1 cellular context compared by ENCODE assay signal in the genomic region with DNA sequence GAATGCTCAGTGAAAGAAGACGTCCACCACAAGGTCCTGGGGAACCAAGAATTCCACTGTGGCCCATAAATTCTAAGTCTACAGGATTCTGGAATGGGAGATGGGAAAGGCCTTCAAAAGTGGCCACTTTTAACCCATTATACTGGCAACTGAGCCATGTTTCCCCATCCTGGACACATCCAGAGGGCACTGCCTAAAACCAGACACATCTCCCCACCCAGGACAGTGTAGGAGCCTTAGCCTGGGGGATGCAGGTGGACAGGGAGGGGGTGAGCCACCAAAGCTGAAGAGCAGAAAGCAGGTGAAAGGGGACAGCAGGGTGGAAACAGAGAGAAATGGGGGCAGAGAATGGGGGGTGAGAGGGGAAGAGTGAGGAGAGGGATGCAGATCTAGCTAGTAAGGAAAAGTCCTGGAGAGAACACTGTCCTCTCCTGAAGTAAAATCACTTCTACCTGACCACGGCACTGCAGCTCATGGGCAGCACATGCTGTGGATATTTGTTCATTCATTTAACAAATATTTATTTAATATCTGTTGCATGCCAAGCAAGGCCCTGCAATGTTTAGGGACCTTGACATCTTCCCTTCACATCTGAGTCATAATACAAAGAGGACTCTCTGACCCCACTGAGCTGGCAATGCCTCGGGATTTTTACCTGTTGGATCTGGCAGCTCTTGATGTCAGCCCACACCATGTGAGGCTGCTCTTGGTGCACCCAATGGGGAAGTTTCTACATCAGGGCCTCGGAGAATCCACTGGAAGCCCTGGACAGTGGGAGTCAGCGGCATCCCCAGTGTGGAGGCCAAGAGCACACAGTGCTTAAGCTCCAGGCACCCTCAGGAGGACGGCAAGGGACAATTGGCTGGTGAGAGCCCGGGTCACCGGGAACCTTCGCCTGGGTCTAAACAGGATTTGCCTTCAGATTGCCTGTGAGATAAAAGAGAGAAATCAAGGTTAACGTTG.
TF ChIP-seq lines count a peak whose summit lies in the region.
"Not testable (repeated sequence)": the region's sequence is repeated elsewhere in the genome, so short reads cannot be mapped to it uniquely, and the experiment has no call there.

No MANE protein-coding gene starts in this region.

TF ChIP-seq in HepG2, 621 proteins besides CTCF, POLR2A, EP300 and RAD21 (continued from another document and continues in another):
- TF ChIP-seq, protein P1, sequence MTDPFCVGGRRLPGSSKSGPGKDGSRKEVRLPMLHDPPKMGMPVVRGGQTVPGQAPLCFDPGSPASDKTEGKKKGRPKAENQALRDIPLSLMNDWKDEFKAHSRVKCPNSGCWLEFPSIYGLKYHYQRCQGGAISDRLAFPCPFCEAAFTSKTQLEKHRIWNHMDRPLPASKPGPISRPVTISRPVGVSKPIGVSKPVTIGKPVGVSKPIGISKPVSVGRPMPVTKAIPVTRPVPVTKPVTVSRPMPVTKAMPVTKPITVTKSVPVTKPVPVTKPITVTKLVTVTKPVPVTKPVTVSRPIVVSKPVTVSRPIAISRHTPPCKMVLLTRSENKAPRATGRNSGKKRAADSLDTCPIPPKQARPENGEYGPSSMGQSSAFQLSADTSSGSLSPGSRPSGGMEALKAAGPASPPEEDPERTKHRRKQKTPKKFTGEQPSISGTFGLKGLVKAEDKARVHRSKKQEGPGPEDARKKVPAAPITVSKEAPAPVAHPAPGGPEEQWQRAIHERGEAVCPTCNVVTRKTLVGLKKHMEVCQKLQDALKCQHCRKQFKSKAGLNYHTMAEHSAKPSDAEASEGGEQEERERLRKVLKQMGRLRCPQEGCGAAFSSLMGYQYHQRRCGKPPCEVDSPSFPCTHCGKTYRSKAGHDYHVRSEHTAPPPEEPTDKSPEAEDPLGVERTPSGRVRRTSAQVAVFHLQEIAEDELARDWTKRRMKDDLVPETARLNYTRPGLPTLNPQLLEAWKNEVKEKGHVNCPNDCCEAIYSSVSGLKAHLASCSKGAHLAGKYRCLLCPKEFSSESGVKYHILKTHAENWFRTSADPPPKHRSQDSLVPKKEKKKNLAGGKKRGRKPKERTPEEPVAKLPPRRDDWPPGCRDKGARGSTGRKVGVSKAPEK (CRISPR knock-in tag; IDR thresholded peaks at IDR 0.05; ENCODE audit: borderline replicate concordance), result peak; percentile 33; the same call in 1 of the 2 replicates
- TF ChIP-seq KLF6 (CRISPR knock-in tag; IDR thresholded peaks at IDR 0.05) (peak; percentile 92), ELF1 (CRISPR knock-in tag; IDR thresholded peaks at IDR 0.05) (peak; percentile 58), POGZ (CRISPR knock-in tag; IDR thresholded peaks at IDR 0.05) (0 out of 2 replicates have a peak, but pooled peaks have one; percentile 54), CREB1 (IDR thresholded peaks at IDR 0.05) (0 out of 2 replicates have a peak, but pooled peaks have one; percentile 17), ASH2L (IDR thresholded peaks at IDR 0.05; ENCODE audit: insufficient read length, low read depth, low read length) (peak; percentile 26), MZF1 (CRISPR knock-in tag; IDR thresholded peaks at IDR 0.05; ENCODE audit: borderline replicate concordance) (peak; percentile 33; the same call in 1 of the 2 replicates), ZNF510 (CRISPR knock-in tag; IDR thresholded peaks at IDR 0.05; ENCODE audit: low read depth) (peak; percentile 52; the same call in 1 of the 2 replicates), RXRB (CRISPR knock-in tag; IDR thresholded peaks at IDR 0.05; ENCODE audit: borderline replicate concordance) (peak; percentile 95), ZNF276 (CRISPR knock-in tag; IDR thresholded peaks at IDR 0.05; ENCODE audit: low read depth) (peak; percentile 64; the same call in 1 of the 2 replicates), ZHX1 (CRISPR knock-in tag; IDR thresholded peaks at IDR 0.05; ENCODE audit: low read depth) (peak; percentile 78; the same call in 1 of the 2 replicates), ZNF556 (CRISPR knock-in tag; IDR thresholded peaks at IDR 0.05; ENCODE audit: borderline replicate concordance) (peak; percentile 92), ZFP1 (CRISPR knock-in tag; IDR thresholded peaks at IDR 0.05) (peak; percentile 54; the same call in 1 of the 2 replicates), ZNF580 (CRISPR knock-in tag; IDR thresholded peaks at IDR 0.05; ENCODE audit: borderline replicate concordance, low read depth) (peak; percentile 89; the same call in 1 of the 2 replicates), ZNF430 (CRISPR knock-in tag; IDR thresholded peaks at IDR 0.05) (peak; percentile 96), TBX2 (CRISPR knock-in tag; IDR thresholded peaks at IDR 0.05; ENCODE audit: borderline replicate concordance) (peak; percentile 82), GATAD2A (CRISPR knock-in tag; IDR thresholded peaks at IDR 0.05) (peak; percentile 97), ZNF782 (CRISPR knock-in tag; IDR thresholded peaks at IDR 0.05; ENCODE audit: borderline replicate concordance) (peak; percentile 67; the same call in 1 of the 2 replicates), FOSL2 (CRISPR knock-in tag; IDR thresholded peaks at IDR 0.05) (peak; percentile 99), KDM3A (CRISPR knock-in tag; IDR thresholded peaks at IDR 0.05; ENCODE audit: low read depth) (peak; percentile 71; the same call in 1 of the 2 replicates), ZNF335 (CRISPR knock-in tag; IDR thresholded peaks at IDR 0.05) (peak; percentile 85), ZNF33B (CRISPR knock-in tag; IDR thresholded peaks at IDR 0.05) (0 out of 2 replicates have a peak, but pooled peaks have one; percentile 52), NFE2L2 (IDR thresholded peaks at IDR 0.05; ENCODE audit: low read length) (peak; percentile 28; the same call in 1 of the 2 replicates), ZNF10 (CRISPR knock-in tag; IDR thresholded peaks at IDR 0.05; ENCODE audit: borderline replicate concordance, low read depth) (0 out of 2 replicates have a peak, but pooled peaks have one; percentile 81)
- TF ChIP-seq CREB1 (CRISPR knock-in tag; IDR thresholded peaks at IDR 0.05), result not testable (repeated sequence)
- TF ChIP-seq, protein P2, sequence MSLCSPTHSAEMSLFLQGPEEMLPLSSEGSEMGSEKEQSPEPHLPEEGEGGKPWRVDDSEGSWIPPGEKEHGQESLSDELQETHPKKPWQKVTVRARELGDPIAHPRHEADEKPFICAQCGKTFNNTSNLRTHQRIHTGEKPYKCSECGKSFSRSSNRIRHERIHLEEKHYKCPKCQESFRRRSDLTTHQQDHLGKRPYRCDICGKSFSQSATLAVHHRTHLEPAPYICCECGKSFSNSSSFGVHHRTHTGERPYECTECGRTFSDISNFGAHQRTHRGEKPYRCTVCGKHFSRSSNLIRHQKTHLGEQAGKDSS (CRISPR knock-in tag; IDR thresholded peaks at IDR 0.05; ENCODE audit: borderline replicate concordance, low read depth), result peak; percentile 77; the same call in 1 of the 2 replicates
- TF ChIP-seq, protein P3, sequence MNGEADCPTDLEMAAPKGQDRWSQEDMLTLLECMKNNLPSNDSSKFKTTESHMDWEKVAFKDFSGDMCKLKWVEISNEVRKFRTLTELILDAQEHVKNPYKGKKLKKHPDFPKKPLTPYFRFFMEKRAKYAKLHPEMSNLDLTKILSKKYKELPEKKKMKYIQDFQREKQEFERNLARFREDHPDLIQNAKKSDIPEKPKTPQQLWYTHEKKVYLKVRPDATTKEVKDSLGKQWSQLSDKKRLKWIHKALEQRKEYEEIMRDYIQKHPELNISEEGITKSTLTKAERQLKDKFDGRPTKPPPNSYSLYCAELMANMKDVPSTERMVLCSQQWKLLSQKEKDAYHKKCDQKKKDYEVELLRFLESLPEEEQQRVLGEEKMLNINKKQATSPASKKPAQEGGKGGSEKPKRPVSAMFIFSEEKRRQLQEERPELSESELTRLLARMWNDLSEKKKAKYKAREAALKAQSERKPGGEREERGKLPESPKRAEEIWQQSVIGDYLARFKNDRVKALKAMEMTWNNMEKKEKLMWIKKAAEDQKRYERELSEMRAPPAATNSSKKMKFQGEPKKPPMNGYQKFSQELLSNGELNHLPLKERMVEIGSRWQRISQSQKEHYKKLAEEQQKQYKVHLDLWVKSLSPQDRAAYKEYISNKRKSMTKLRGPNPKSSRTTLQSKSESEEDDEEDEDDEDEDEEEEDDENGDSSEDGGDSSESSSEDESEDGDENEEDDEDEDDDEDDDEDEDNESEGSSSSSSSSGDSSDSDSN (CRISPR knock-in tag; IDR thresholded peaks at IDR 0.05), result peak; percentile 79
- TF ChIP-seq, protein P4, sequence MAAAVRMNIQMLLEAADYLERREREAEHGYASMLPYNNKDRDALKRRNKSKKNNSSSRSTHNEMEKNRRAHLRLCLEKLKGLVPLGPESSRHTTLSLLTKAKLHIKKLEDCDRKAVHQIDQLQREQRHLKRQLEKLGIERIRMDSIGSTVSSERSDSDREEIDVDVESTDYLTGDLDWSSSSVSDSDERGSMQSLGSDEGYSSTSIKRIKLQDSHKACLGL (CRISPR knock-in tag; IDR thresholded peaks at IDR 0.05), result peak; percentile 67; the same call in 1 of the 2 replicates
- TF ChIP-seq, protein P5, sequence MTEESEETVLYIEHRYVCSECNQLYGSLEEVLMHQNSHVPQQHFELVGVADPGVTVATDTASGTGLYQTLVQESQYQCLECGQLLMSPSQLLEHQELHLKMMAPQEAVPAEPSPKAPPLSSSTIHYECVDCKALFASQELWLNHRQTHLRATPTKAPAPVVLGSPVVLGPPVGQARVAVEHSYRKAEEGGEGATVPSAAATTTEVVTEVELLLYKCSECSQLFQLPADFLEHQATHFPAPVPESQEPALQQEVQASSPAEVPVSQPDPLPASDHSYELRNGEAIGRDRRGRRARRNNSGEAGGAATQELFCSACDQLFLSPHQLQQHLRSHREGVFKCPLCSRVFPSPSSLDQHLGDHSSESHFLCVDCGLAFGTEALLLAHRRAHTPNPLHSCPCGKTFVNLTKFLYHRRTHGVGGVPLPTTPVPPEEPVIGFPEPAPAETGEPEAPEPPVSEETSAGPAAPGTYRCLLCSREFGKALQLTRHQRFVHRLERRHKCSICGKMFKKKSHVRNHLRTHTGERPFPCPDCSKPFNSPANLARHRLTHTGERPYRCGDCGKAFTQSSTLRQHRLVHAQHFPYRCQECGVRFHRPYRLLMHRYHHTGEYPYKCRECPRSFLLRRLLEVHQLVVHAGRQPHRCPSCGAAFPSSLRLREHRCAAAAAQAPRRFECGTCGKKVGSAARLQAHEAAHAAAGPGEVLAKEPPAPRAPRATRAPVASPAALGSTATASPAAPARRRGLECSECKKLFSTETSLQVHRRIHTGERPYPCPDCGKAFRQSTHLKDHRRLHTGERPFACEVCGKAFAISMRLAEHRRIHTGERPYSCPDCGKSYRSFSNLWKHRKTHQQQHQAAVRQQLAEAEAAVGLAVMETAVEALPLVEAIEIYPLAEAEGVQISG (CRISPR knock-in tag; IDR thresholded peaks at IDR 0.05), result peak; percentile 50
- TF ChIP-seq, protein P6, sequence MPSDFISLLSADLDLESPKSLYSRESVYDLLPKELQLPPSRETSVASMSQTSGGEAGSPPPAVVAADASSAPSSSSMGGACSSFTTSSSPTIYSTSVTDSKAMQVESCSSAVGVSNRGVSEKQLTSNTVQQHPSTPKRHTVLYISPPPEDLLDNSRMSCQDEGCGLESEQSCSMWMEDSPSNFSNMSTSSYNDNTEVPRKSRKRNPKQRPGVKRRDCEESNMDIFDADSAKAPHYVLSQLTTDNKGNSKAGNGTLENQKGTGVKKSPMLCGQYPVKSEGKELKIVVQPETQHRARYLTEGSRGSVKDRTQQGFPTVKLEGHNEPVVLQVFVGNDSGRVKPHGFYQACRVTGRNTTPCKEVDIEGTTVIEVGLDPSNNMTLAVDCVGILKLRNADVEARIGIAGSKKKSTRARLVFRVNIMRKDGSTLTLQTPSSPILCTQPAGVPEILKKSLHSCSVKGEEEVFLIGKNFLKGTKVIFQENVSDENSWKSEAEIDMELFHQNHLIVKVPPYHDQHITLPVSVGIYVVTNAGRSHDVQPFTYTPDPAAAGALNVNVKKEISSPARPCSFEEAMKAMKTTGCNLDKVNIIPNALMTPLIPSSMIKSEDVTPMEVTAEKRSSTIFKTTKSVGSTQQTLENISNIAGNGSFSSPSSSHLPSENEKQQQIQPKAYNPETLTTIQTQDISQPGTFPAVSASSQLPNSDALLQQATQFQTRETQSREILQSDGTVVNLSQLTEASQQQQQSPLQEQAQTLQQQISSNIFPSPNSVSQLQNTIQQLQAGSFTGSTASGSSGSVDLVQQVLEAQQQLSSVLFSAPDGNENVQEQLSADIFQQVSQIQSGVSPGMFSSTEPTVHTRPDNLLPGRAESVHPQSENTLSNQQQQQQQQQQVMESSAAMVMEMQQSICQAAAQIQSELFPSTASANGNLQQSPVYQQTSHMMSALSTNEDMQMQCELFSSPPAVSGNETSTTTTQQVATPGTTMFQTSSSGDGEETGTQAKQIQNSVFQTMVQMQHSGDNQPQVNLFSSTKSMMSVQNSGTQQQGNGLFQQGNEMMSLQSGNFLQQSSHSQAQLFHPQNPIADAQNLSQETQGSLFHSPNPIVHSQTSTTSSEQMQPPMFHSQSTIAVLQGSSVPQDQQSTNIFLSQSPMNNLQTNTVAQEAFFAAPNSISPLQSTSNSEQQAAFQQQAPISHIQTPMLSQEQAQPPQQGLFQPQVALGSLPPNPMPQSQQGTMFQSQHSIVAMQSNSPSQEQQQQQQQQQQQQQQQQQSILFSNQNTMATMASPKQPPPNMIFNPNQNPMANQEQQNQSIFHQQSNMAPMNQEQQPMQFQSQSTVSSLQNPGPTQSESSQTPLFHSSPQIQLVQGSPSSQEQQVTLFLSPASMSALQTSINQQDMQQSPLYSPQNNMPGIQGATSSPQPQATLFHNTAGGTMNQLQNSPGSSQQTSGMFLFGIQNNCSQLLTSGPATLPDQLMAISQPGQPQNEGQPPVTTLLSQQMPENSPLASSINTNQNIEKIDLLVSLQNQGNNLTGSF (CRISPR knock-in tag; IDR thresholded peaks at IDR 0.05), result peak; percentile 73; the same call in 1 of the 2 replicates
